8 cellular contexts compared by ENCODE assay signal in genomic region chr3:33438871-33439270, GRCh38. TPM values are rescaled to one million over a fixed set of nuclear protein-coding genes. Genes with fewer than 3 reads are reported as not detected.
DNase-seq lines count a peak whose midpoint lies in the region; ATAC-seq, FAIRE-seq and TF ChIP-seq lines count a peak whose summit lies in the region.

No MANE protein-coding gene starts in this region.

- peaks cover 32% of the 10 kb centered on the region for H4K20me1 ChIP-seq in K562 (replicated peaks; ENCODE audit: control insufficient read depth, insufficient read depth, low read length)

- CTCF ChIA-PET in K562 (lab: Yijun Ruan, JAX; ENCODE audit: low intra/inter-chr PET ratio) = no interaction called here

- 0% methylated on average over 4 of the region's 4 CpGs for WGBS in K562 (ENCODE audit: insufficient coverage, low coverage, missing lambda C conversion rate)

- H3K27ac ChIP-seq in 22Rv1 (peak overlapping the region; percentile 98), K562 (ENCODE audit: extremely low read depth, low read depth, low read length) (peak overlapping the region; percentile 90)

- H3K79me2 ChIP-seq in K562 (ENCODE audit: control insufficient read depth, insufficient read depth, low read length) = peaks cover 60% of the 10 kb centered on the region

- H3K4me3 Mint-ChIP-seq in HFFc6 (peak overlapping the region; percentile 93), memory B cell (peak overlapping the region; percentile 90)

- H2AFZ ChIP-seq in K562 (ENCODE audit: low read depth, low read length) = no peak overlapping the region

- no peaks in the 10 kb centered on the region for H3K9me3 Mint-ChIP-seq in HFFc6
- H3K9me3 Mint-ChIP-seq in memory B cell = no peaks in the 10 kb centered on the region

- BruUV-seq in K562 (replicated peaks; lab: Mats Ljungman, UMichigan) = TSS peak; percentile 39

- H3K9me3 ChIP-seq in K562 (replicated peaks; ENCODE audit: control insufficient read depth, insufficient read depth, low read depth, low read length) = no peaks in the 10 kb centered on the region

- no peak for ATAC-seq in K562
- no peak for ATAC-seq in memory B cell (ENCODE audit: low read depth)

- peak overlapping the region; percentile 89 for H3K4me2 ChIP-seq in K562 (ENCODE audit: insufficient read depth, low read length)

- DNase-seq in HFFc6 (no peak), K562 (ENCODE audit: extremely low read depth in 1 of 4, low spot score in 3 of 4) (peak in 1 of 4 experiments; percentile 18), memory B cell (ENCODE audit: low spot score in 2 of 2) (no peak), HPDE6-E6E7 (ENCODE audit: extremely low spot score) (no peak), DMS153 (lab: John Stamatoyannopoulos, UW) (no peak), inferior parietal cortex (ENCODE audit: extremely low spot score) (no peak), KBM-7 (no peak)

- peaks cover 9 to 23% of the 10 kb centered on the region in 2 experiments; a peak in 4 of 5 replicates for H3K4me1 ChIP-seq in K562 (replicated peaks in 1 of 2; ENCODE audit: control insufficient read depth in 2 of 2, insufficient read depth in 2 of 2, low read length in 2 of 2)

- H3K4me1 Mint-ChIP-seq in HFFc6 (ENCODE audit: low read depth) = peaks cover 57% of the 10 kb centered on the region
- peaks cover 26% of the 10 kb centered on the region for H3K4me1 Mint-ChIP-seq in memory B cell

- POLR2A ChIA-PET in K562 (lab: Yijun Ruan, JAX) = interaction anchor here (0.7 to 4.6 kb wide), 12 partner anchors 11 to 351 kb away, joined by 3 to 94 read pairs (median 4); no protein-coding TSS in a partner anchor

- TF ChIP-seq POLR2A in K562 (conservative IDR thresholded peaks at IDR 0.05) = no peak

- peak overlapping the region; percentile 87 to 99; a peak in 3 of 4 replicates for H3K9ac ChIP-seq in K562 (ENCODE audit: insufficient read depth in 1 of 2, low read depth in 2 of 2, low read length in 2 of 2)

- intact Hi-C loops in K562 (cut with micrococcal nuclease) = no loop called here

- in situ Hi-C loops in K562 (cut with MboI) (no loop called here), KBM-7 (cut with MboI; ENCODE audit: low pct_unique_long_range_greater_than_20kb, low sequenced_read_pairs) (no loop called here)

- FAIRE-seq in K562 (lab: Jason Lieb, UNC) = no peak

- H3K27ac Mint-ChIP-seq in HFFc6 = peak overlapping the region; percentile 93
- H3K27ac Mint-ChIP-seq in memory B cell = peak overlapping the region; percentile 89

- peak overlapping the region; percentile 89 for H3K4me3 ChIP-seq in K562

- TF ChIP-seq EP300 in K562 (IDR thresholded peaks at IDR 0.05; ENCODE audit: low read length) = no peak

- TF ChIP-seq CTCF in 22Rv1 (IDR thresholded peaks at IDR 0.05) = no peak
- TF ChIP-seq CTCF in HFFc6 (IDR thresholded peaks at IDR 0.05) = no peak
- TF ChIP-seq CTCF in K562 (IDR thresholded peaks at IDR 0.05 in 2 of 3, conservative IDR thresholded peaks at IDR 0.05 in 1 of 3; ENCODE audit: insufficient read depth in 2 of 3, low read depth in 1 of 3, low read length in 3 of 3) = no peak

- no peaks in the 10 kb centered on the region for H3K27me3 ChIP-seq in K562 (ENCODE audit: control insufficient read depth in 2 of 2, insufficient read depth in 2 of 2, low read length in 2 of 2)

- no peaks in the 10 kb centered on the region for H3K9me1 ChIP-seq in K562 (ENCODE audit: control insufficient read depth, insufficient read depth, low read length)

- no peak for TF ChIP-seq RAD21 in K562 (CRISPR knock-in tag; conservative IDR thresholded peaks at IDR 0.05 in 1 of 2, IDR thresholded peaks at IDR 0.05 in 1 of 2)

- H3K36me3 Mint-ChIP-seq in HFFc6 (ENCODE audit: low read depth) (peaks cover 22% of the 10 kb centered on the region), memory B cell (no peaks in the 10 kb centered on the region)

- H3K36me3 ChIP-seq in K562 (ENCODE audit: control insufficient read depth, insufficient read depth, low read length) = peaks cover 4% of the 10 kb centered on the region; the same call in 2 of the 3 replicates

- H3K27me3 Mint-ChIP-seq in HFFc6 (ENCODE audit: insufficient read depth) (peaks cover 6% of the 10 kb centered on the region), memory B cell (no peaks in the 10 kb centered on the region)

TF ChIP-seq in K562, 482 proteins besides CTCF, POLR2A, EP300 and RAD21:
- no peak for TF ChIP-seq HIVEP1 (CRISPR knock-in tag; IDR thresholded peaks at IDR 0.05)
- no peak for TF ChIP-seq CEBPG (CRISPR knock-in tag; IDR thresholded peaks at IDR 0.05)
- 0 out of 4 replicates have a peak, but pooled peaks of 1 of the 2 experiments have one; percentile 37 for TF ChIP-seq CEBPG (tag; conservative IDR thresholded peaks at IDR 0.05 in 1 of 2, IDR thresholded peaks at IDR 0.05 in 1 of 2)

RNA-seq across cellular contexts. Expression of gene UBP1, which starts 1.3 kb away (rescaled TPM):
- 10 to 100 TPM; 62.0 to 69.0 (median 64.0) TPM for total RNA-seq in HFFc6 (2021; fragmentation: NEBNext Ultra II Directional; extraction: Animal tissue kit (Norgen Biotek cat#: 25700))
- 238 and 355 TPM in 2 replicates for total RNA-seq in K562 (2011; cell fraction: chromatin; rRNA removed; ENCODE audit: low replicate concordance)
- total RNA-seq in K562 (2011; cell fraction: nucleolus; rRNA removed) = 95.6 and 112 TPM in 2 replicates
- 131 and 137 TPM in 2 replicates for total RNA-seq in K562 (2011; cell fraction: nucleoplasm; rRNA removed)
- total RNA-seq in K562 (2014; rRNA removed) (46.6 and 56.7 TPM in 2 replicates), K562 (2014; rRNA removed; fragmentation: Illumina TruSeq; extraction: Trizol) (64.0 and 66.0 TPM in 2 replicates), K562 (2015; rRNA removed; fragmentation: Illumina TruSeq; extraction: Trizol) (78.5 and 85.2 TPM in 2 replicates), K562 (2021) (79.6 and 81.0 TPM in 2 replicates)
- polyA plus RNA-seq in K562 (2011; rRNA removed) (111 and 139 TPM in 2 replicates), K562 (2014; fragmentation: Illumina TruSeq; extraction: Trizol) (117 and 143 TPM in 2 replicates), K562 (2014; fragmentation: Nextera tagmentation; extraction: Ambion mirVana) (10 to 100 TPM; 13.6 to 17.4 TPM), K562 (2014; rRNA removed) (87.5 and 109 TPM in 2 replicates)
- 33.3 and 46.7 TPM in 2 replicates for polyA plus RNA-seq in K562 (2011; cell fraction: cytosol; rRNA removed)
- polyA plus RNA-seq in K562 (2011; cell fraction: nucleus; rRNA removed) = 222 and 235 TPM in 2 replicates
- polyA plus RNA-seq in K562 (2012) = 42.8 and 72.4 TPM in 2 replicates
- 143 and 157 TPM in 2 replicates for polyA minus RNA-seq in K562 (2011; rRNA and poly(A)+ RNA removed)
- polyA minus RNA-seq in K562 (2011; cell fraction: cytosol; rRNA and poly(A)+ RNA removed) = 43.0 and 60.2 TPM in 2 replicates
- 75.7 and 104 TPM in 2 replicates for polyA minus RNA-seq in K562 (2011; cell fraction: nucleus; rRNA and poly(A)+ RNA removed)
